ENCODE assay signal across 8 cellular contexts in the genomic region with DNA sequence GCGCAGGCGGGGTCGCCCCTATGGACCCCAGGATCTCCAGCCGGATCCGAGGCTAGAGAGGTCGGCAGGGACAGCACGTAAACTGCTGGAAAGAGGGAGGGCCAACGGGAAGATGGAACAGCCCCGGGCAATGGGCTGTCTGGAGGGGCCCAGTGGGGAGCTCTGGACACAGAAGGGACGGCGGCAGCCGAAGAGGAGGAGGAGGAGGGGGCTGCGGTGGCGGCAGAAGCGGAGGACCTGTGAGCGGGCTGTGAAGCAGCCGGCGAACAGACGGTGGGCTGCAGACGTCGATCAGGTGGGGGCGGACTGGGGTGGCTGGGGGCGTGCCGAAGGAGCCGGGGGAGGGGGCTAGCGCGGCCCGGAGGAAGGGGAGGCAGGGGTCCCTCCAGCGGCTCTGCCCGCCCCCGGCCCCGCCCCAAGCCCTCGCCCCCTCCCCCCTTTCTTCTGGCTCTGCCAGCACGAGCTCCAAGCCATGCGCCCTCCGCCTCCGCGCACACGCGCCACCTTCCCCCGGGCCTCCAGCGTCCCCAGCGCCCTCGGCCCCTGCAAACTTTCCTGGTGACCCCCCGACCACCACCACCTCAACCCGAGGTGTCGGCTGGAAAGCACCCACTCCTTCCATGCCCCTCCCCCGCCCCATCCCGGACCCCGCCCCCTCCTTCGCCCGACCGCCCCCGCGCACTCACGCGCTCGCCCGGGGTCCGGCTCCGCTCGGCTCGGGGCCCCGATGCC. TPM values are rescaled to one million over a fixed set of nuclear protein-coding genes. Genes with fewer than 3 reads are reported as not detected.
A peak's percentile ranks its signal among the peaks of the same experiment; 100 is the strongest.
DNase-seq lines count a peak whose midpoint lies in the region; ATAC-seq and TF ChIP-seq lines count a peak whose summit lies in the region.

No MANE protein-coding gene starts in this region.

- H3K9ac ChIP-seq in stomach smooth muscle (ENCODE audit: low read length in 2 of 2): peak overlapping the region; percentile 71 to 83

- TF ChIP-seq CTCF in HFF-Myc (IDR thresholded peaks at IDR 0.05; ENCODE audit: low read depth, low read length, missing control alignments): no peak

- H3K27ac ChIP-seq in caudate nucleus (ENCODE audit: low read depth, low read length): peak overlapping the region; percentile 91
- peak overlapping the region; percentile 85 for H3K27ac ChIP-seq in stomach smooth muscle (ENCODE audit: low read length)

- H3K36me3 ChIP-seq in stomach smooth muscle (ENCODE audit: control insufficient read depth in 2 of 2, insufficient read depth in 2 of 2, low read length in 2 of 2): peaks cover 23 to 24% of the 10 kb centered on the region in 2 donors

- peaks cover 52% of the 10 kb centered on the region for H3K4me1 ChIP-seq in stomach smooth muscle (ENCODE audit: control insufficient read depth, insufficient read depth, low read length)

- DNase-seq in DMS79 treated with DMSO at 0.1 percent for 48 hours (lab: John Stamatoyannopoulos, UW) (peak; percentile 41), HFF-Myc (ENCODE audit: extremely low read depth, low read depth) (no peak), RPMI7951 (ENCODE audit: low read depth) (peak; percentile 50), caudate nucleus (lab: John Stamatoyannopoulos, UW) (peak in 18 of 61 donors; percentile 5 to 72 (median 37)), left kidney (ENCODE audit: low read depth, low spot score) (peak; percentile 85), hippocampal formation (lab: John Stamatoyannopoulos, UW) (no peak)

- H3K4me3 ChIP-seq in HFF-Myc (replicated peaks; ENCODE audit: low read depth, low read length) (peak overlapping the region; percentile 80), stomach smooth muscle (ENCODE audit: low read length in 2 of 2) (peak overlapping the region; percentile 77 to 83)

- no peaks in the 10 kb centered on the region for H3K9me3 ChIP-seq in stomach smooth muscle (ENCODE audit: control insufficient read depth in 2 of 2, low read length in 2 of 2)

- H3K27me3 ChIP-seq in stomach smooth muscle (ENCODE audit: control insufficient read depth in 1 of 2, insufficient read depth in 2 of 2, low read length in 2 of 2): no peaks in the 10 kb centered on the region

- ATAC-seq in GM19351 (IDR thresholded peaks at IDR 0.05; ENCODE audit: unreplicated experiment): no peak

RNA-seq across cellular contexts. Expression of gene TNKS1BP1, which starts 0.4 kb away (rescaled TPM):
- 21.9 and 24.8 TPM in 2 replicates for total RNA-seq in RPMI7951 (2014; rRNA removed; shearing (Covaris generic))

RNA-seq across cellular contexts. Expression of gene SSRP1, which starts 11.4 kb away (rescaled TPM):
- total RNA-seq in RPMI7951 (2014; rRNA removed; shearing (Covaris generic)): 105 and 106 TPM in 2 replicates

RNA-seq across cellular contexts. Expression of gene P2RX3, which starts 13.8 kb away (rescaled TPM):
- total RNA-seq in RPMI7951 (2014; rRNA removed; shearing (Covaris generic)): not detected in 2 replicates

RNA-seq across cellular contexts. Expression of gene PRG3, which starts 56.6 kb away (rescaled TPM):
- total RNA-seq in RPMI7951 (2014; rRNA removed; shearing (Covaris generic)): not detected in 2 replicates

Comparison
In these comparisons a context has a peak if more than half of its experiments do, and no peak if none do; other contexts are left out.
1. DNase-seq: peak in DMS79 treated with DMSO at 0.1 percent for 48 hours (single experiment), RPMI7951 (single experiment) and left kidney (single experiment); none in HFF-Myc (single experiment) and hippocampal formation (0 of 2).